32 cellular contexts compared by ENCODE assay signal in genomic region chr3:156867174-156867573, GRCh38. TPM values are rescaled to one million over a fixed set of nuclear protein-coding genes. Genes with fewer than 3 reads are reported as not detected.
"Had no signal": no experiment of that assay in that cellular context is flagged by ENCODE, and none has a peak within 500 bp of the region (broad histone marks: within the 10 kb centered on the region; RNA-seq: fewer than 3 reads in every experiment).

No MANE protein-coding gene starts in this region.

- H3K4me3 Mint-ChIP-seq: activated CD8-positive, alpha-beta T cell treated with anti-CD3 and anti-CD28 coated beads for 36 hours; activated naive CD4-positive, alpha-beta T cell treated with anti-CD3 and anti-CD28 coated beads, Interleukin-2, amount 10 ng/mL, durations not matched to agents 7 days and 5 days; activated naive CD8-positive, alpha-beta T cell treated with anti-CD3 and anti-CD28 coated beads, Interleukin-2, amount 10 ng/mL, durations not matched to agents 7 days and 5 days; activated T-cell treated with anti-CD3 and anti-CD28 coated beads, Interleukin-2, amount 50 U/mL, for 24 hours; activated T-helper 1 cell treated with anti-CD3 and anti-CD28 coated beads, Interleukin-12 subunit alpha, Interleukin-12 subunit beta, Interleukin-2, Interleukin-4 antibody, amounts not matched to agents 30 ng/mL and 10 ng/mL and 1 ng/mL, durations not matched to agents 14 hours and 24 hours and 36 hours; central memory CD8-positive, alpha-beta T cell; T-helper 1 cell treated with Interleukin-12 subunit alpha and Interleukin-12 subunit beta and Interleukin-4 antibody, amounts not matched to agents 30 μg/mL and 1 μg/mL, for 36 hours; T-helper 2 cell treated with Interferon-gamma antibody and Interleukin-4, amounts not matched to agents 5 μg/mL and 100 μg/mL, for 36 hours; WTC11 had no signal

- H3K9ac ChIP-seq: KMS-11, SK-N-SH had no signal

- H3K36me3 ChIP-seq: ascending aorta, cardiac muscle cell, Peyer's patch, SJSA1 had no signal

- H3K4me3 ChIP-seq: ascending aorta, cardiac muscle cell, coronary artery, Peyer's patch, SJSA1 had no signal

- H3K9me3 Mint-ChIP-seq: activated naive CD8-positive, alpha-beta T cell treated with anti-CD3 and anti-CD28 coated beads, Interleukin-2, amount 10 ng/mL, durations not matched to agents 7 days and 5 days had no signal

- H3K4me2 ChIP-seq: KMS-11, SK-N-SH had no signal

- H3K4me1 ChIP-seq: ascending aorta, Peyer's patch, SJSA1 had no signal

- H3K27me3 ChIP-seq: ascending aorta, cardiac muscle cell, Peyer's patch, SJSA1 had no signal

- H3K27me3 Mint-ChIP-seq: activated CD8-positive, alpha-beta T cell treated with anti-CD3 and anti-CD28 coated beads for 36 hours; activated naive CD4-positive, alpha-beta T cell treated with anti-CD3 and anti-CD28 coated beads, Interleukin-2, amount 10 ng/mL, durations not matched to agents 7 days and 5 days; activated naive CD8-positive, alpha-beta T cell treated with anti-CD3 and anti-CD28 coated beads, Interleukin-2, amount 10 ng/mL, durations not matched to agents 7 days and 5 days; activated T-cell treated with anti-CD3 and anti-CD28 coated beads, Interleukin-2, amount 50 U/mL, for 24 hours; central memory CD8-positive, alpha-beta T cell had no signal

- H3K36me3 Mint-ChIP-seq: activated naive CD4-positive, alpha-beta T cell treated with anti-CD3 and anti-CD28 coated beads, Interleukin-2, amount 10 ng/mL, durations not matched to agents 7 days and 5 days; activated naive CD8-positive, alpha-beta T cell treated with anti-CD3 and anti-CD28 coated beads, Interleukin-2, amount 10 ng/mL, durations not matched to agents 7 days and 5 days; WTC11 had no signal

- ATAC-seq: activated CD8-positive, alpha-beta T cell treated with anti-CD3 and anti-CD28 coated beads for 36 hours; PC-3; WTC11 had no signal

- DNase-seq: activated CD4-positive, alpha-beta T cell treated with anti-CD3 and anti-CD28 coated beads for 48 hours; activated CD4-positive, CD25-positive, alpha-beta regulatory T cell treated with anti-CD3 and anti-CD28 coated beads, Interleukin-2, amount 50 U/mL, for 72 hours; activated CD8-positive, alpha-beta T cell treated with anti-CD3 and anti-CD28 coated beads for 36 hours; activated effector memory CD4-positive, alpha-beta T cell treated with Interleukin-2 at 50 U/mL for 16 hours; activated naive CD4-positive, alpha-beta T cell treated with anti-CD3 and anti-CD28 coated beads, Interleukin-2, amount 10 ng/mL, durations not matched to agents 7 days and 5 days; activated naive CD8-positive, alpha-beta T cell treated with anti-CD3 and anti-CD28 coated beads, Interleukin-2, amount 10 ng/mL, durations not matched to agents 7 days and 5 days; activated T-cell treated with anti-CD3 and anti-CD28 coated beads, Interleukin-2, amount 50 U/mL, for 24 hours; amygdala; NCI-H1092 treated with DMSO at 0.1 percent for 48 hours; NCI-H1417; NCI-H187 treated with DMSO at 0.1 percent for 48 hours; NCI-H2081; NCI-H226; NCI-H446 treated with DMSO at 0.1 percent for 48 hours; NCI-H524; NCI-H69; NCI-H82; PC-3; Peyer's patch; RPMI8226; SHP77 treated with DMSO at 0.1 percent for 48 hours; SK-N-SH had no signal

- H3K9me3 ChIP-seq: ascending aorta, Peyer's patch, SJSA1 had no signal

- H3K4me1 Mint-ChIP-seq: activated naive CD4-positive, alpha-beta T cell treated with anti-CD3 and anti-CD28 coated beads, Interleukin-2, amount 10 ng/mL, durations not matched to agents 7 days and 5 days; activated naive CD8-positive, alpha-beta T cell treated with anti-CD3 and anti-CD28 coated beads, Interleukin-2, amount 10 ng/mL, durations not matched to agents 7 days and 5 days; central memory CD8-positive, alpha-beta T cell; WTC11 had no signal

- H3K27ac Mint-ChIP-seq: activated CD8-positive, alpha-beta T cell treated with anti-CD3 and anti-CD28 coated beads for 36 hours; activated naive CD4-positive, alpha-beta T cell treated with anti-CD3 and anti-CD28 coated beads, Interleukin-2, amount 10 ng/mL, durations not matched to agents 7 days and 5 days; activated naive CD8-positive, alpha-beta T cell treated with anti-CD3 and anti-CD28 coated beads, Interleukin-2, amount 10 ng/mL, durations not matched to agents 7 days and 5 days; activated T-cell treated with anti-CD3 and anti-CD28 coated beads, Interleukin-2, amount 50 U/mL, for 24 hours; activated T-helper 1 cell treated with anti-CD3 and anti-CD28 coated beads, Interleukin-12 subunit alpha, Interleukin-12 subunit beta, Interleukin-2, Interleukin-4 antibody, amounts not matched to agents 30 ng/mL and 10 ng/mL and 1 ng/mL, durations not matched to agents 14 hours and 24 hours and 36 hours; T-helper 1 cell treated with Interleukin-12 subunit alpha and Interleukin-12 subunit beta and Interleukin-4 antibody, amounts not matched to agents 30 μg/mL and 1 μg/mL, for 36 hours; T-helper 2 cell treated with Interferon-gamma antibody and Interleukin-4, amounts not matched to agents 5 μg/mL and 100 μg/mL, for 36 hours; WTC11 had no signal

- H3K27ac ChIP-seq: ascending aorta, cardiac muscle cell, coronary artery, KMS-11, Peyer's patch, SJSA1 had no signal

RNA-seq across cellular contexts. Expression of gene LEKR1, which starts 41.0 kb away (rescaled TPM):
- total RNA-seq: ascending aorta had no signal
